Comparison of ENCODE assay signal across 16 cellular contexts in genomic region chr11:65356394-65356972, GRCh38. TPM values are rescaled to one million over a fixed set of nuclear protein-coding genes. Genes with fewer than 3 reads are reported as not detected.
DNase-seq lines count a peak whose midpoint lies in the region; ATAC-seq, FAIRE-seq and TF ChIP-seq lines count a peak whose summit lies in the region.
"Had no signal": no experiment of that assay in that cellular context is flagged by ENCODE, and none has a peak within 500 bp of the region (broad histone marks: within the 10 kb centered on the region; RNA-seq: fewer than 3 reads in every experiment).

No MANE protein-coding gene starts in this region.

- H3K9me3 Mint-ChIP-seq in naive thymus-derived CD4-positive, alpha-beta T cell = peaks cover 0 to 2% (median 0%) of the 10 kb centered on the region in 11 donors

- H3K36me3 ChIP-seq in right atrium auricular region (peaks cover 11% of the 10 kb centered on the region), K562 (ENCODE audit: control insufficient read depth, insufficient read depth, low read length) (peaks cover 13% of the 10 kb centered on the region; the same call in 1 of the 3 replicates)
- peaks cover 0 to 12% (median 0%) of the 10 kb centered on the region in 3 experiments for H3K36me3 ChIP-seq in naive thymus-derived CD4-positive, alpha-beta T cell (ENCODE audit: control insufficient read depth in 2 of 3, insufficient read depth in 3 of 3, low read length in 3 of 3)
- peaks cover 8% of the 10 kb centered on the region for H3K36me3 ChIP-seq in effector memory CD4-positive, alpha-beta T cell (ENCODE audit: control insufficient read depth, insufficient read depth, low read length)

- intact Hi-C loops in left cardiac atrium (cut with DNase I) (no loop called here), K562 (cut with micrococcal nuclease) (no loop called here)
- intact Hi-C loops in naive thymus-derived CD4-positive, alpha-beta T cell (cut with micrococcal nuclease) = no loop called here

- H3K9me3 ChIP-seq in right atrium auricular region (no peaks in the 10 kb centered on the region), K562 (replicated peaks; ENCODE audit: control insufficient read depth, insufficient read depth, low read depth, low read length) (no peaks in the 10 kb centered on the region)
- no peaks in the 10 kb centered on the region for H3K9me3 ChIP-seq in naive thymus-derived CD4-positive, alpha-beta T cell (ENCODE audit: control insufficient read depth in 2 of 3, low read length in 3 of 3)
- H3K9me3 ChIP-seq in effector memory CD4-positive, alpha-beta T cell (ENCODE audit: control insufficient read depth, low read length) = no peaks in the 10 kb centered on the region
- H3K9me3 ChIP-seq: stomach had no signal

- TF ChIP-seq POLR2A in K562 (conservative IDR thresholded peaks at IDR 0.05) = no peak

- WGBS in K562 (ENCODE audit: insufficient coverage, low coverage, missing lambda C conversion rate) = 86% methylated on average over 25 of the region's 30 CpGs

- peak overlapping the region in 1 of 2 experiments; percentile 53; a peak in 1 of 4 replicates for H3K9ac ChIP-seq in K562 (ENCODE audit: insufficient read depth in 1 of 2, low read depth in 2 of 2, low read length in 2 of 2)

- POLR2A ChIA-PET in K562 (lab: Yijun Ruan, JAX) = interaction anchor here (0.6 to 15.6 kb wide), 12 partner anchors 8 to 148 kb away, joined by 3 to 253 read pairs (median 4); partner anchors contain the start of genes DPF2, MALAT1 and NEAT1
- POLR2A ChIA-PET in naive thymus-derived CD4-positive, alpha-beta T cell (lab: Charles Lee) = interaction anchor here (0.5 to 2.0 kb wide), 12 partner anchors 9 to 231 kb away, joined by 3 to 9 read pairs (median 4); partner anchors contain the start of gene MALAT1

- CTCF ChIA-PET in K562 (lab: Yijun Ruan, JAX; ENCODE audit: low intra/inter-chr PET ratio) = no interaction called here
- CTCF ChIA-PET in naive thymus-derived CD4-positive, alpha-beta T cell (lab: Charles Lee) = interaction anchor here (1.3 kb wide), 1 partner anchor 27 kb away, joined by 4 read pairs; no protein-coding TSS in a partner anchor

- ATAC-seq in left cardiac atrium = no peak
- no peak for ATAC-seq in K562
- ATAC-seq in naive thymus-derived CD4-positive, alpha-beta T cell = no peak
- no peak for ATAC-seq in GM19395 (IDR thresholded peaks at IDR 0.05; ENCODE audit: unreplicated experiment)
- ATAC-seq in HG02610 (IDR thresholded peaks at IDR 0.05; ENCODE audit: unreplicated experiment) = no peak

- no peak for TF ChIP-seq EP300 in K562 (IDR thresholded peaks at IDR 0.05; ENCODE audit: low read length)

- no peaks in the 10 kb centered on the region for H3K79me2 ChIP-seq in K562 (ENCODE audit: control insufficient read depth, insufficient read depth, low read length)

- no peak overlapping the region for H2AFZ ChIP-seq in K562 (ENCODE audit: low read depth, low read length)

- BruUV-seq in K562 (replicated peaks; lab: Mats Ljungman, UMichigan) = no TSS peak

- TF ChIP-seq RAD21 in K562 (CRISPR knock-in tag; conservative IDR thresholded peaks at IDR 0.05 in 1 of 2, IDR thresholded peaks at IDR 0.05 in 1 of 2) = no peak

- in situ Hi-C loops in K562 (cut with MboI) = no loop called here

- H3K4me1 Mint-ChIP-seq in naive thymus-derived CD4-positive, alpha-beta T cell = peaks cover 11 to 25% (median 19%) of the 10 kb centered on the region in 7 donors

- H3K27ac ChIP-seq in right atrium auricular region (no peak overlapping the region), K562 (ENCODE audit: extremely low read depth, low read depth, low read length) (no peak overlapping the region)
- no peak overlapping the region for H3K27ac ChIP-seq in naive thymus-derived CD4-positive, alpha-beta T cell (ENCODE audit: low read depth, low read length)
- no peak overlapping the region for H3K27ac ChIP-seq in effector memory CD4-positive, alpha-beta T cell (ENCODE audit: insufficient read depth, low read length, poor library complexity, severe bottlenecking)
- H3K27ac ChIP-seq: HL-60, SK-N-MC had no signal

- H3K27ac Mint-ChIP-seq in naive thymus-derived CD4-positive, alpha-beta T cell = peak overlapping the region in 1 of 9 donors; percentile 61

- H3K4me3 ChIP-seq in right atrium auricular region = no peak overlapping the region
- no peak overlapping the region for H3K4me3 ChIP-seq in K562
- no peak overlapping the region for H3K4me3 ChIP-seq in naive thymus-derived CD4-positive, alpha-beta T cell (ENCODE audit: low read length)
- H3K4me3 ChIP-seq in effector memory CD4-positive, alpha-beta T cell (ENCODE audit: insufficient read depth, low read depth, low read length, poor library complexity, severe bottlenecking) = no peak overlapping the region
- H3K4me3 ChIP-seq: SK-N-MC had no signal

- DNase-seq in left cardiac atrium (peak; percentile 36), right atrium auricular region (ENCODE audit: low spot score) (no peak), K562 (ENCODE audit: extremely low read depth in 1 of 4, low spot score in 3 of 4) (no peak), NCI-H345 treated with DMSO at 0.1 percent for 48 hours (lab: John Stamatoyannopoulos, UW; ENCODE audit: unreplicated experiment) (no peak)
- DNase-seq in naive thymus-derived CD4-positive, alpha-beta T cell = no peak
- DNase-seq in effector memory CD4-positive, alpha-beta T cell = no peak
- DNase-seq: activated effector memory CD4-positive, alpha-beta T cell treated with Interleukin-2 at 50 U/mL for 16 hours; central memory CD4-positive, alpha-beta T cell; NCI-H2171 treated with DMSO at 0.1 percent for 48 hours; stimulated activated CD4-positive, alpha-beta T cell treated with anti-CD3 and anti-CD28 coated beads, Interleukin-4, amount 100 ng/mL, for 24 hours; stomach had no signal

- H3K27me3 ChIP-seq in right atrium auricular region = no peaks in the 10 kb centered on the region
- H3K27me3 ChIP-seq in K562 (ENCODE audit: control insufficient read depth in 2 of 2, insufficient read depth in 2 of 2, low read length in 2 of 2) = no peaks in the 10 kb centered on the region
- no peaks in the 10 kb centered on the region for H3K27me3 ChIP-seq in naive thymus-derived CD4-positive, alpha-beta T cell (ENCODE audit: control insufficient read depth in 2 of 2, insufficient read depth in 2 of 2, low read length in 2 of 2)
- H3K27me3 ChIP-seq in effector memory CD4-positive, alpha-beta T cell (replicated peaks; ENCODE audit: control insufficient read depth, insufficient read depth, low read length, poor library complexity, severe bottlenecking) = no peaks in the 10 kb centered on the region

- no peak overlapping the region for H3K4me2 ChIP-seq in K562 (ENCODE audit: insufficient read depth, low read length)

- H4K20me1 ChIP-seq in K562 (replicated peaks; ENCODE audit: control insufficient read depth, insufficient read depth, low read length) = peaks cover 10% of the 10 kb centered on the region; the same call in 1 of the 2 replicates

- H3K4me1 ChIP-seq in right atrium auricular region (peaks cover 0 to 24% of the 10 kb centered on the region in 2 donors), K562 (replicated peaks in 1 of 2; ENCODE audit: control insufficient read depth in 2 of 2, insufficient read depth in 2 of 2, low read length in 2 of 2) (peaks cover 25 to 48% of the 10 kb centered on the region in 2 experiments)
- peaks cover 5 to 9% of the 10 kb centered on the region in 2 donors for H3K4me1 ChIP-seq in naive thymus-derived CD4-positive, alpha-beta T cell (ENCODE audit: control insufficient read depth in 2 of 2, insufficient read depth in 2 of 2, low read length in 2 of 2)
- peaks cover 10% of the 10 kb centered on the region for H3K4me1 ChIP-seq in effector memory CD4-positive, alpha-beta T cell (ENCODE audit: control insufficient read depth, insufficient read depth, low read length, poor library complexity, severe bottlenecking)

- peak overlapping the region in 9 of 10 donors; percentile 48 to 95 (median 79) for H3K4me3 Mint-ChIP-seq in naive thymus-derived CD4-positive, alpha-beta T cell

- TF ChIP-seq CTCF in right atrium auricular region (IDR thresholded peaks at IDR 0.05) (no peak), K562 (IDR thresholded peaks at IDR 0.05 in 2 of 3, conservative IDR thresholded peaks at IDR 0.05 in 1 of 3; ENCODE audit: insufficient read depth in 2 of 3, low read depth in 1 of 3, low read length in 3 of 3) (no peak)

- H3K9me1 ChIP-seq in K562 (ENCODE audit: control insufficient read depth, insufficient read depth, low read length) = no peaks in the 10 kb centered on the region

- FAIRE-seq in K562 (lab: Jason Lieb, UNC) = no peak

- peaks cover 0 to 13% (median 0%) of the 10 kb centered on the region in 5 donors for H3K27me3 Mint-ChIP-seq in naive thymus-derived CD4-positive, alpha-beta T cell

- peaks cover 0 to 9% (median 3%) of the 10 kb centered on the region in 5 donors for H3K36me3 Mint-ChIP-seq in naive thymus-derived CD4-positive, alpha-beta T cell

RNA-seq across cellular contexts. Expression of gene TIGD3, which starts 1.9 kb away (rescaled TPM):
- total RNA-seq in left cardiac atrium (under 1 TPM in 1 of 2 donors, not detected in 1; 0.12 TPM), right atrium auricular region (under 1 TPM in 1 of 2 donors, not detected in 1; 0.22 TPM), K562 (2014; rRNA removed) (1.3 and 2.1 TPM in 2 replicates), K562 (2014; rRNA removed; fragmentation: Illumina TruSeq; extraction: Trizol) (0.29 and 0.44 TPM in 2 replicates), K562 (2015; rRNA removed; fragmentation: Illumina TruSeq; extraction: Trizol) (0.65 and 0.75 TPM in 2 replicates), K562 (2021) (0.81 and 1.3 TPM in 2 replicates)
- total RNA-seq in K562 (2011; cell fraction: chromatin; rRNA removed; ENCODE audit: low replicate concordance) = 0.79 and 1.5 TPM in 2 replicates
- 1.4 and 1.5 TPM in 2 replicates for total RNA-seq in K562 (2011; cell fraction: nucleolus; rRNA removed)
- total RNA-seq in K562 (2011; cell fraction: nucleoplasm; rRNA removed) = 0.38 and 0.95 TPM in 2 replicates
- polyA plus RNA-seq in K562 (2011; rRNA removed) (0.39 and 0.56 TPM in 2 replicates), K562 (2014; fragmentation: Illumina TruSeq; extraction: Trizol) (0.49 and 0.64 TPM in 2 replicates), K562 (2014; fragmentation: Nextera tagmentation; extraction: Ambion mirVana) (under 1 TPM; 0.06 to 0.08 TPM), K562 (2014; rRNA removed) (0.61 and 0.98 TPM in 2 replicates)
- polyA plus RNA-seq in K562 (2011; cell fraction: cytosol; rRNA removed) = 0.53 and 1.1 TPM in 2 replicates
- 0.79 and 1.1 TPM in 2 replicates for polyA plus RNA-seq in K562 (2011; cell fraction: nucleus; rRNA removed)
- polyA plus RNA-seq in K562 (2012) = 1.0 and 1.8 TPM in 2 replicates
- polyA minus RNA-seq in K562 (2011; rRNA and poly(A)+ RNA removed) = 0.12 and 0.25 TPM in 2 replicates
- 0.64 TPM in 1 of 2 replicates, not detected in the other for polyA minus RNA-seq in K562 (2011; cell fraction: cytosol; rRNA and poly(A)+ RNA removed)
- polyA minus RNA-seq in K562 (2011; cell fraction: nucleus; rRNA and poly(A)+ RNA removed) = 0.67 and 0.81 TPM in 2 replicates
- 1 to 10 TPM in 4 of 5 experiments, under 1 TPM in 1; 0.39 to 2.0 (median 1.6) TPM for total RNA-seq in naive thymus-derived CD4-positive, alpha-beta T cell
- under 1 TPM; 0.45 to 0.75 TPM for polyA plus RNA-seq in naive thymus-derived CD4-positive, alpha-beta T cell
- total RNA-seq: lung microvascular endothelial cell had no signal

RNA-seq across cellular contexts. Expression of gene DPF2, which starts 22.8 kb away (rescaled TPM):
- total RNA-seq in left cardiac atrium = 10 to 100 TPM; 46.7 to 47.7 TPM
- 10 to 100 TPM; 46.3 TPM for total RNA-seq in right atrium auricular region
- 75.3 and 142 TPM in 2 replicates for total RNA-seq in K562 (2011; cell fraction: chromatin; rRNA removed; ENCODE audit: low replicate concordance)
- 65.5 and 74.9 TPM in 2 replicates for total RNA-seq in K562 (2011; cell fraction: nucleolus; rRNA removed)
- total RNA-seq in K562 (2011; cell fraction: nucleoplasm; rRNA removed) = 76.9 and 80.5 TPM in 2 replicates
- 34.4 and 44.0 TPM in 2 replicates for total RNA-seq in K562 (2014; rRNA removed)
- total RNA-seq in K562 (2014; rRNA removed; fragmentation: Illumina TruSeq; extraction: Trizol) = 28.1 and 29.3 TPM in 2 replicates
- 41.0 and 41.1 TPM in 2 replicates for total RNA-seq in K562 (2015; rRNA removed; fragmentation: Illumina TruSeq; extraction: Trizol)
- total RNA-seq in K562 (2021) = 74.6 and 76.3 TPM in 2 replicates
- 29.7 and 40.3 TPM in 2 replicates for polyA plus RNA-seq in K562 (2011; rRNA removed)
- polyA plus RNA-seq in K562 (2011; cell fraction: cytosol; rRNA removed) = 44.3 and 45.4 TPM in 2 replicates
- 64.8 and 70.4 TPM in 2 replicates for polyA plus RNA-seq in K562 (2011; cell fraction: nucleus; rRNA removed)
- polyA plus RNA-seq in K562 (2012) = 54.9 and 55.8 TPM in 2 replicates
- polyA plus RNA-seq in K562 (2014; fragmentation: Illumina TruSeq; extraction: Trizol) = 65.0 and 81.7 TPM in 2 replicates
- 10 to 100 TPM; 15.6 to 33.2 TPM for polyA plus RNA-seq in K562 (2014; fragmentation: Nextera tagmentation; extraction: Ambion mirVana)
- 33.2 and 35.6 TPM in 2 replicates for polyA plus RNA-seq in K562 (2014; rRNA removed)
- 31.7 and 32.1 TPM in 2 replicates for polyA minus RNA-seq in K562 (2011; rRNA and poly(A)+ RNA removed)
- polyA minus RNA-seq in K562 (2011; cell fraction: cytosol; rRNA and poly(A)+ RNA removed) = 25.4 and 35.7 TPM in 2 replicates
- polyA minus RNA-seq in K562 (2011; cell fraction: nucleus; rRNA and poly(A)+ RNA removed) = 21.1 and 35.7 TPM in 2 replicates
- total RNA-seq in naive thymus-derived CD4-positive, alpha-beta T cell = 10 to 100 TPM; 45.3 to 99.3 (median 88.1) TPM
- polyA plus RNA-seq in naive thymus-derived CD4-positive, alpha-beta T cell = 10 to 100 TPM; 52.4 to 70.6 TPM

RNA-seq across cellular contexts. Expression of gene SLC25A45, which starts 26.0 kb away (rescaled TPM):
- 1 to 10 TPM; 4.1 to 7.2 TPM for total RNA-seq in left cardiac atrium
- 1 to 10 TPM; 2.6 to 3.3 TPM for total RNA-seq in right atrium auricular region
- total RNA-seq in K562 (2011; cell fraction: chromatin; rRNA removed; ENCODE audit: low replicate concordance) = 2.5 and 2.9 TPM in 2 replicates
- total RNA-seq in K562 (2011; cell fraction: nucleolus; rRNA removed) = 2.7 and 3.6 TPM in 2 replicates
- 2.3 and 2.7 TPM in 2 replicates for total RNA-seq in K562 (2011; cell fraction: nucleoplasm; rRNA removed)
- 0.82 and 2.3 TPM in 2 replicates for total RNA-seq in K562 (2014; rRNA removed)
- total RNA-seq in K562 (2014; rRNA removed; fragmentation: Illumina TruSeq; extraction: Trizol) = 0.55 and 0.57 TPM in 2 replicates
- 0.40 and 0.45 TPM in 2 replicates for total RNA-seq in K562 (2015; rRNA removed; fragmentation: Illumina TruSeq; extraction: Trizol)
- total RNA-seq in K562 (2021) = 0.92 and 2.2 TPM in 2 replicates
- polyA plus RNA-seq in K562 (2011; rRNA removed) = 0.61 and 0.81 TPM in 2 replicates
- polyA plus RNA-seq in K562 (2011; cell fraction: cytosol; rRNA removed) = 0.49 and 0.85 TPM in 2 replicates
- 1.2 and 3.9 TPM in 2 replicates for polyA plus RNA-seq in K562 (2011; cell fraction: nucleus; rRNA removed)
- polyA plus RNA-seq in K562 (2012) = 1.3 and 1.4 TPM in 2 replicates
- 0.51 and 0.68 TPM in 2 replicates for polyA plus RNA-seq in K562 (2014; fragmentation: Illumina TruSeq; extraction: Trizol)
- polyA plus RNA-seq in K562 (2014; fragmentation: Nextera tagmentation; extraction: Ambion mirVana) = under 1 TPM; 0.15 to 0.34 TPM
- polyA plus RNA-seq in K562 (2014; rRNA removed) = 0.93 and 1.1 TPM in 2 replicates
- 0.35 and 0.42 TPM in 2 replicates for polyA minus RNA-seq in K562 (2011; rRNA and poly(A)+ RNA removed)
- polyA minus RNA-seq in K562 (2011; cell fraction: cytosol; rRNA and poly(A)+ RNA removed) = 0.76 and 0.91 TPM in 2 replicates
- 0.40 and 0.56 TPM in 2 replicates for polyA minus RNA-seq in K562 (2011; cell fraction: nucleus; rRNA and poly(A)+ RNA removed)
- 10 to 100 TPM; 20.2 to 90.6 (median 34.1) TPM for total RNA-seq in naive thymus-derived CD4-positive, alpha-beta T cell
- 10 to 100 TPM; 12.3 to 21.3 TPM for polyA plus RNA-seq in naive thymus-derived CD4-positive, alpha-beta T cell

RNA-seq across cellular contexts. Expression of gene FRMD8, which starts 30.0 kb away (rescaled TPM):
- 10 to 100 TPM; 13.4 to 21.5 TPM for total RNA-seq in left cardiac atrium
- total RNA-seq in right atrium auricular region = 10 to 100 TPM; 10.2 to 23.8 TPM
- 28.5 and 83.6 TPM in 2 replicates for total RNA-seq in K562 (2011; cell fraction: chromatin; rRNA removed; ENCODE audit: low replicate concordance)
- 89.6 and 96.9 TPM in 2 replicates for total RNA-seq in K562 (2011; cell fraction: nucleolus; rRNA removed)
- total RNA-seq in K562 (2011; cell fraction: nucleoplasm; rRNA removed) = 32.8 and 36.5 TPM in 2 replicates
- 34.6 and 46.5 TPM in 2 replicates for total RNA-seq in K562 (2014; rRNA removed)
- total RNA-seq in K562 (2014; rRNA removed; fragmentation: Illumina TruSeq; extraction: Trizol) = 6.2 and 8.6 TPM in 2 replicates
- 15.0 and 15.8 TPM in 2 replicates for total RNA-seq in K562 (2015; rRNA removed; fragmentation: Illumina TruSeq; extraction: Trizol)
- 44.2 and 54.5 TPM in 2 replicates for total RNA-seq in K562 (2021)
- 16.0 and 19.9 TPM in 2 replicates for polyA plus RNA-seq in K562 (2011; rRNA removed)
- polyA plus RNA-seq in K562 (2011; cell fraction: cytosol; rRNA removed) = 24.0 and 43.0 TPM in 2 replicates
- polyA plus RNA-seq in K562 (2011; cell fraction: nucleus; rRNA removed) = 25.1 and 46.6 TPM in 2 replicates
- 21.4 and 22.5 TPM in 2 replicates for polyA plus RNA-seq in K562 (2012)
- 12.0 and 19.4 TPM in 2 replicates for polyA plus RNA-seq in K562 (2014; fragmentation: Illumina TruSeq; extraction: Trizol)
- polyA plus RNA-seq in K562 (2014; fragmentation: Nextera tagmentation; extraction: Ambion mirVana) = 1 to 10 TPM; 4.5 to 5.0 TPM
- 33.4 and 41.7 TPM in 2 replicates for polyA plus RNA-seq in K562 (2014; rRNA removed)
- polyA minus RNA-seq in K562 (2011; rRNA and poly(A)+ RNA removed) = 8.4 and 13.5 TPM in 2 replicates
- polyA minus RNA-seq in K562 (2011; cell fraction: cytosol; rRNA and poly(A)+ RNA removed) = 21.0 and 21.1 TPM in 2 replicates
- 28.1 and 34.6 TPM in 2 replicates for polyA minus RNA-seq in K562 (2011; cell fraction: nucleus; rRNA and poly(A)+ RNA removed)
- total RNA-seq in naive thymus-derived CD4-positive, alpha-beta T cell = 10 to 100 TPM; 28.9 to 66.8 (median 44.7) TPM
- 10 to 100 TPM; 39.3 to 55.8 TPM for polyA plus RNA-seq in naive thymus-derived CD4-positive, alpha-beta T cell

RNA-seq across cellular contexts. Expression of gene CDC42EP2, which starts 41.8 kb away (rescaled TPM):
- total RNA-seq in left cardiac atrium (10 to 100 TPM; 21.7 to 28.9 TPM), right atrium auricular region (10 to 100 TPM; 14.4 to 31.0 TPM), K562 (2014; rRNA removed) (0.54 and 2.6 TPM in 2 replicates), K562 (2014; rRNA removed; fragmentation: Illumina TruSeq; extraction: Trizol) (0.29 TPM in 1 of 2 replicates, not detected in the other), K562 (2015; rRNA removed; fragmentation: Illumina TruSeq; extraction: Trizol) (0.79 and 1.3 TPM in 2 replicates), K562 (2021) (2.1 and 3.5 TPM in 2 replicates)
- total RNA-seq in K562 (2011; cell fraction: chromatin; rRNA removed; ENCODE audit: low replicate concordance) = 5.1 and 29.5 TPM in 2 replicates
- total RNA-seq in K562 (2011; cell fraction: nucleolus; rRNA removed) = 17.6 and 26.3 TPM in 2 replicates
- total RNA-seq in K562 (2011; cell fraction: nucleoplasm; rRNA removed) = 11.7 and 13.1 TPM in 2 replicates
- polyA plus RNA-seq in K562 (2011; rRNA removed) (0.45 and 1.9 TPM in 2 replicates), K562 (2014; fragmentation: Illumina TruSeq; extraction: Trizol) (2.9 and 5.4 TPM in 2 replicates), K562 (2014; fragmentation: Nextera tagmentation; extraction: Ambion mirVana) (under 1 TPM; 0.27 to 0.52 TPM), K562 (2014; rRNA removed) (1.1 and 1.5 TPM in 2 replicates)
- 0.68 and 3.8 TPM in 2 replicates for polyA plus RNA-seq in K562 (2011; cell fraction: cytosol; rRNA removed)
- polyA plus RNA-seq in K562 (2011; cell fraction: nucleus; rRNA removed) = 3.4 and 6.9 TPM in 2 replicates
- polyA plus RNA-seq in K562 (2012) = 2.2 and 4.8 TPM in 2 replicates
- 0.53 and 1.1 TPM in 2 replicates for polyA minus RNA-seq in K562 (2011; rRNA and poly(A)+ RNA removed)
- polyA minus RNA-seq in K562 (2011; cell fraction: cytosol; rRNA and poly(A)+ RNA removed) = 1.3 and 2.0 TPM in 2 replicates
- polyA minus RNA-seq in K562 (2011; cell fraction: nucleus; rRNA and poly(A)+ RNA removed) = 3.1 and 5.8 TPM in 2 replicates
- 1 to 10 TPM in 2 of 5 experiments, under 1 TPM in 3; 0.58 to 1.8 (median 0.89) TPM for total RNA-seq in naive thymus-derived CD4-positive, alpha-beta T cell
- not detected for polyA plus RNA-seq in naive thymus-derived CD4-positive, alpha-beta T cell
